ENCODE assay signal across 1 cellular context in the genomic region with DNA sequence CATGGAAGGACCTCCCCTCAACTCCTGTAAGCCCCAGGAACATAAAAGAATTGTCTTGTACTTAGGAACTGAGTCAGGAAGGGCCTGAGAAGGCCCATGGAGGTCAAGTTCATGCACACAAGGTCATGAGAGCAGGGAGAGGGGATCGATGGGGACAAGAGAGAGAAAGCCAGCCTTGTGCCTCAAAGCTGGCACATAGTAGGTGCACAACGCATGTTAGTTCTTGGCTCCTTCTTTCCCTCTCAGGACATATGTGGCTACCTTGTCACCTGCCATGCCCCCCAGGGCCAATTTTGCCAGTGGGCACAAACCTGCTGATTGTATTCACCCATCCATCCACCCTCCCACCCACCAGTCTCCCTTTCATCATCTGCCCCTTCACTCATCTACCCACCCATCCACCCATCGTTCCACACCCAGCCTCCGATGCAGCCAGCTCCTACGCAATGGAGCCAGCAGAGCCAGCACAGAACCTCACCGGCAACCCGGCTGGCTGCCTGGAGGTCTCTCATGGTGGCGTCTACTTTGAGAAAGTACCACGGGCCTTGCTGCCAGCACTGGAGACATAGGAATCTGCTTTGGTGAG.
TF ChIP-seq lines count a peak whose summit lies in the region.

No MANE protein-coding gene starts in this region.

TF ChIP-seq in HEK293, 187 proteins besides CTCF, POLR2A, EP300 and RAD21 (continued from another document):
- TF ChIP-seq ZNF335 (tag by site-specific recombination; conservative IDR thresholded peaks at IDR 0.05) (0 out of 2 replicates have a peak, but pooled peaks have one; percentile 3), EGR2 (tag by site-specific recombination; IDR thresholded peaks at IDR 0.05; ENCODE audit: low read depth) (peak; percentile 98)
- TF ChIP-seq, protein P1, sequence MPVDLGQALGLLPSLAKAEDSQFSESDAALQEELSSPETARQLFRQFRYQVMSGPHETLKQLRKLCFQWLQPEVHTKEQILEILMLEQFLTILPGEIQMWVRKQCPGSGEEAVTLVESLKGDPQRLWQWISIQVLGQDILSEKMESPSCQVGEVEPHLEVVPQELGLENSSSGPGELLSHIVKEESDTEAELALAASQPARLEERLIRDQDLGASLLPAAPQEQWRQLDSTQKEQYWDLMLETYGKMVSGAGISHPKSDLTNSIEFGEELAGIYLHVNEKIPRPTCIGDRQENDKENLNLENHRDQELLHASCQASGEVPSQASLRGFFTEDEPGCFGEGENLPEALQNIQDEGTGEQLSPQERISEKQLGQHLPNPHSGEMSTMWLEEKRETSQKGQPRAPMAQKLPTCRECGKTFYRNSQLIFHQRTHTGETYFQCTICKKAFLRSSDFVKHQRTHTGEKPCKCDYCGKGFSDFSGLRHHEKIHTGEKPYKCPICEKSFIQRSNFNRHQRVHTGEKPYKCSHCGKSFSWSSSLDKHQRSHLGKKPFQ (tag by site-specific recombination; IDR thresholded peaks at IDR 0.05), result no peak
